16 cellular contexts compared by ENCODE assay signal in genomic region chr6:98976674-98977365, GRCh38. TPM values are rescaled to one million over a fixed set of nuclear protein-coding genes. Genes with fewer than 3 reads are reported as not detected.
DNase-seq lines count a peak whose midpoint lies in the region; ATAC-seq lines count a peak whose summit lies in the region.
"Had no signal": no experiment of that assay in that cellular context is flagged by ENCODE, and none has a peak within 500 bp of the region (broad histone marks: within the 10 kb centered on the region; RNA-seq: fewer than 3 reads in every experiment).

No MANE protein-coding gene starts in this region.

- H3K27me3 ChIP-seq in HAP-1 (ENCODE audit: low read depth): no peaks in the 10 kb centered on the region

- H3K36me3 ChIP-seq in HAP-1 (replicated peaks): no peaks in the 10 kb centered on the region

- peak; percentile 17 to 41 for ATAC-seq in left cardiac atrium
- ATAC-seq: Panc1, SK-N-SH treated with all-trans-retinoic acid at 6 μM for 48 hours had no signal

- H3K9me3 ChIP-seq in HAP-1: no peaks in the 10 kb centered on the region

- in situ Hi-C loops in HAP-1 (cut with MboI; ENCODE audit: low sequenced_read_pairs): no loop called here

- no peak overlapping the region for H3K4me3 ChIP-seq in HAP-1

- DNase-seq in GF-D8 (lab: John Stamatoyannopoulos, UW): peak; percentile 18
- DNase-seq in MV-4-11 (lab: John Stamatoyannopoulos, UW): peak; percentile 76
- no peak for DNase-seq in left cardiac atrium
- peak; percentile 11 for DNase-seq in putamen (ENCODE audit: low spot score)
- no peak for DNase-seq in activated effector memory CD4-positive, alpha-beta T cell treated with anti-CD3 and anti-CD28 coated beads, Interleukin-2, amount 50 U/mL, for 16 hours
- DNase-seq in HAP-1 (ENCODE audit: low spot score in 2 of 2): no peak
- DNase-seq in NCI-H345 treated with DMSO at 0.1 percent for 48 hours (lab: John Stamatoyannopoulos, UW; ENCODE audit: unreplicated experiment): no peak
- DNase-seq: DMS153, HFFc6, IMR-90, Kasumi-1, MM.1S, NCI-H1417 treated with DMSO at 0.1 percent for 48 hours, NCI-H446 had no signal

- H3K4me1 ChIP-seq in HAP-1: peaks cover 21% of the 10 kb centered on the region

- intact Hi-C loops in left cardiac atrium (cut with DNase I): no loop called here

RNA-seq across cellular contexts. Expression of gene FBXL4, which starts 29.1 kb away (rescaled TPM):
- 10 to 100 TPM; 13.6 to 18.7 TPM for total RNA-seq in left cardiac atrium

Comparison
In these comparisons a context has a peak if more than half of its experiments do, and no peak if none do; other contexts are left out.
1. DNase-seq: peak in GF-D8 (single experiment), MV-4-11 (single experiment) and putamen (single experiment); none in left cardiac atrium (single experiment), activated effector memory CD4-positive, alpha-beta T cell treated with anti-CD3 and anti-CD28 coated beads, Interleukin-2, amount 50 U/mL, for 16 hours (single experiment), HAP-1 (0 of 2) and NCI-H345 treated with DMSO at 0.1 percent for 48 hours (single experiment).